Comparison of ENCODE assay signal across 8 cellular contexts in the genomic region with DNA sequence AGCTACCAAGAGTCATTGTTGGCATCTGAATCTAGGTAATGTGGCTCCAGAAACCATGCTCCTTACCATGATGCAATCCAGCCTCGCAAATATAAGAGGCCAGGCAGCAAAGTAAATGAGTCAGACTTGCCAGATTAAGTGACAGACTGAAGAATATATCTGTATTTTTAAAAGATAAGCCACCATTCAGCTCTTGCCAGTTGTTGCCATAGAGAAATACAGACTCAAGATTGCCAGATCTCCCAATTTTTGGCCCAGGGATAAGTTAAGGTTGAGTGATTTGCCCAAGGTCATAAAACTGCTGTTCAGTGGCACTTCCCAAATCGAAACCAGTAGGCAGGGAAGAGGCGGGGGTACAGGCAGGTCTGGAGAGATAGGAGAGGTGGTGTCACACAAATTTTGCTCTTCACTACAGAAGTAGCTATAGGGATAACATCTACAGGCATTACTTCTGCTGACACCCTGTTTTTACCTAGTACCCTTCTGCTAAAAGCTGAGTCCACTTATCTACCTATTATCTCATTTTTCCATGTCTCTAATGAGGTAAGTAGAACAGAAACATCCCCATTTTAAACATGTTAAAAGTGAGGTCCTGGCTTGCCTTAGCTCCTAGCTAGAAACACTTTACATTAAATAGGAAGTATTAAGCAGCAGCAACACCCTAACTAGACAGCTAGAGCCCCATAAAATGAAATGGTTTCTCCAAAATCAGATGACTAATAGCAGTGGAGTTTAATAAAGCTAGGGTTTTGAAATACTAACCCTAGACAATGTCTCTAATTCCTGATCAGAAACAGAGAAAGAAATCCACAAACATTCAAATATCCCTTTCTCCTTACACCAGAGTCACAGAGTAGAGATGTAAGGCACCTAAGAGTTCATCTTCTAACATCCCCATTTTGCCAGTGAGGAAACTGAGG. TPM values are rescaled to one million over a fixed set of nuclear protein-coding genes. Genes with fewer than 3 reads are reported as not detected.
A peak's percentile ranks its signal among the peaks of the same experiment; 100 is the strongest.
DNase-seq lines count a peak whose midpoint lies in the region; ATAC-seq and TF ChIP-seq lines count a peak whose summit lies in the region.

No MANE protein-coding gene starts in this region.

- H3K27me3 ChIP-seq in BE2C (no peaks in the 10 kb centered on the region), IMR-90 (ENCODE audit: control insufficient read depth, insufficient read depth, low read length) (no peaks in the 10 kb centered on the region), adrenal gland (no peaks in the 10 kb centered on the region), liver (ENCODE audit: control insufficient read depth in 4 of 4, insufficient read depth in 4 of 4, low read length in 3 of 4) (no peaks in the 10 kb centered on the region)

- H3K14ac ChIP-seq in IMR-90 (replicated peaks; ENCODE audit: low read depth, low read length): 0 out of 2 replicates have a peak overlapping the region, but pooled peaks have one; percentile 38

- no peak for TF ChIP-seq CTCF in BE2C (IDR thresholded peaks at IDR 0.05; ENCODE audit: low read depth, low read length)
- no peak for TF ChIP-seq CTCF in IMR-90 (conservative IDR thresholded peaks at IDR 0.05; ENCODE audit: low read depth, low read length)
- TF ChIP-seq CTCF in adrenal gland (IDR thresholded peaks at IDR 0.05): no peak
- no peak for TF ChIP-seq CTCF in liver (IDR thresholded peaks at IDR 0.05; ENCODE audit: low read depth, low read length, missing input control)

- H3K4me2 ChIP-seq in IMR-90 (ENCODE audit: low read depth, low read length): peak overlapping the region; percentile 76

- no peaks in the 10 kb centered on the region for H3K9me3 ChIP-seq in BE2C
- H3K9me3 ChIP-seq in IMR-90 (ENCODE audit: control insufficient read depth, insufficient read depth, low read length): no peaks in the 10 kb centered on the region
- H3K9me3 ChIP-seq in adrenal gland (replicated peaks in 1 of 3): no peaks in the 10 kb centered on the region
- no peaks in the 10 kb centered on the region for H3K9me3 ChIP-seq in liver (ENCODE audit: control insufficient read depth in 4 of 4, low read length in 3 of 4)

- no peak overlapping the region for H4K5ac ChIP-seq in IMR-90 (ENCODE audit: low read depth, low read length)

- H3K79me1 ChIP-seq in IMR-90 (ENCODE audit: low read depth in 1 of 2, low read length in 2 of 2): peaks cover 20 to 83% of the 10 kb centered on the region in 2 experiments

- H2BK20ac ChIP-seq in IMR-90 (ENCODE audit: low read depth, low read length): no peak overlapping the region

- CTCF ChIA-PET in IMR-90 (lab: Yijun Ruan, JAX): interaction anchor here (0.6 to 1.1 kb wide), 2 partner anchors 15 to 17 kb away, joined by 3 to 5 read pairs; no protein-coding TSS in a partner anchor

- peak overlapping the region; percentile 9; the same call in 1 of the 2 replicates for H2AK5ac ChIP-seq in IMR-90 (ENCODE audit: low read depth, low read length)

- dilution Hi-C loops in IMR-90 (cut with HindIII; ENCODE audit: low sequenced_read_pairs, unreplicated experiment): no loop called here

- H3K9me1 ChIP-seq in IMR-90 (ENCODE audit: insufficient read depth, low read length): peaks cover 15% of the 10 kb centered on the region

- in situ Hi-C loops in IMR-90 (cut with MboI; ENCODE audit: low sequenced_read_pairs): no loop called here

- H3K4ac ChIP-seq in IMR-90 (ENCODE audit: low read depth, low read length): peak overlapping the region; percentile 24; the same call in 1 of the 2 replicates

- no CpG with 5 or more reads among the region's 3 CpGs for WGBS in IMR-90 (ENCODE audit: extremely low coverage in 2 of 2, insufficient read length in 1 of 2), 2 experiments
- 17 to 37% (median 34%) methylated on average over 3 of the region's 3 CpGs for WGBS in adrenal gland, 4 donors
- 56% methylated on average over 3 of the region's 3 CpGs for whole genome bisulfite sequencing in liver

- no peak for TF ChIP-seq POLR2A in IMR-90 (IDR thresholded peaks at IDR 0.05; ENCODE audit: low read depth, low read length)
- TF ChIP-seq POLR2A in adrenal gland (IDR thresholded peaks at IDR 0.05): no peak

- BruUV-seq in IMR-90 (replicated peaks; lab: Mats Ljungman, UMichigan): no TSS peak

- POLR2A ChIA-PET in IMR-90 (lab: Charles Lee; ENCODE audit: unreplicated experiment): no interaction called here

- H3K18ac ChIP-seq in IMR-90 (ENCODE audit: low read depth, low read length): no peak overlapping the region

- no peak overlapping the region for H3K27ac ChIP-seq in IMR-90 (ENCODE audit: insufficient read depth, low read length)
- peak overlapping the region in 2 of 5 donors; percentile 11 to 64 for H3K27ac ChIP-seq in adrenal gland
- no peak overlapping the region for H3K27ac ChIP-seq in liver (ENCODE audit: low read depth in 1 of 2, low read length in 2 of 2)

- H3K4me1 ChIP-seq in BE2C: peaks cover 45% of the 10 kb centered on the region
- H3K4me1 ChIP-seq in IMR-90 (ENCODE audit: control insufficient read depth, insufficient read depth, low read length): peaks cover 13% of the 10 kb centered on the region
- peaks cover 25 to 71% of the 10 kb centered on the region in 2 donors for H3K4me1 ChIP-seq in adrenal gland (replicated peaks in 1 of 2)
- H3K4me1 ChIP-seq in liver (ENCODE audit: control insufficient read depth in 4 of 4, insufficient read depth in 4 of 4, low read length in 3 of 4): peaks cover 8 to 26% (median 13%) of the 10 kb centered on the region in 4 donors

- H2BK15ac ChIP-seq in IMR-90 (ENCODE audit: low read depth, low read length): no peak overlapping the region

- H3K36me3 ChIP-seq in BE2C (no peaks in the 10 kb centered on the region), IMR-90 (ENCODE audit: control insufficient read depth, insufficient read depth, low read length) (no peaks in the 10 kb centered on the region), adrenal gland (replicated peaks in 1 of 2) (no peaks in the 10 kb centered on the region), liver (ENCODE audit: control insufficient read depth in 4 of 4, insufficient read depth in 3 of 4, low read depth in 1 of 4, low read length in 3 of 4) (no peaks in the 10 kb centered on the region)

- H3K9ac ChIP-seq in IMR-90 (ENCODE audit: low read depth, low read length): no peak overlapping the region
- H3K9ac ChIP-seq in liver (ENCODE audit: low read depth in 1 of 2, low read length in 2 of 2): no peak overlapping the region

- H3K23ac ChIP-seq in IMR-90 (ENCODE audit: low read depth, low read length): no peak overlapping the region; the same call in 1 of the 2 replicates

- H3K56ac ChIP-seq in IMR-90 (ENCODE audit: extremely low read depth, insufficient read depth, low read length): no peak overlapping the region

- H3K4me3 ChIP-seq in BE2C (ENCODE audit: low read depth, low read length): peak overlapping the region; percentile 31
- H3K4me3 ChIP-seq in IMR-90 (ENCODE audit: insufficient read depth, low read depth, low read length): no peak overlapping the region
- no peak overlapping the region for H3K4me3 ChIP-seq in adrenal gland
- H3K4me3 ChIP-seq in liver (ENCODE audit: low read depth in 1 of 3, low read length in 3 of 3): no peak overlapping the region

- peaks cover 54% of the 10 kb centered on the region for H4K20me1 ChIP-seq in IMR-90 (ENCODE audit: insufficient read depth, low read length)

- peak; percentile 42; the same call in 1 of the 2 replicates for ATAC-seq in IMR-90 (ENCODE audit: low read depth)
- ATAC-seq in GM19351 (IDR thresholded peaks at IDR 0.05; ENCODE audit: unreplicated experiment): no peak
- no peak for ATAC-seq in HG02623 (IDR thresholded peaks at IDR 0.05; ENCODE audit: unreplicated experiment)
- ATAC-seq in HG02571 (IDR thresholded peaks at IDR 0.05; ENCODE audit: unreplicated experiment): no peak
- no peak for ATAC-seq in HG02798 (IDR thresholded peaks at IDR 0.05; ENCODE audit: poor library complexity, unreplicated experiment)

- H2AK9ac ChIP-seq in IMR-90 (replicated peaks; ENCODE audit: low read depth, low read length, poor library complexity): no peak overlapping the region

- no peak overlapping the region for H4K91ac ChIP-seq in IMR-90 (ENCODE audit: insufficient read depth, low read depth, low read length)

- intact Hi-C loops in IMR-90 (cut with micrococcal nuclease): no loop called here
- intact Hi-C loops in adrenal gland (cut with DNase I): no loop called here

- no peak for TF ChIP-seq RAD21 in IMR-90 (IDR thresholded peaks at IDR 0.05; ENCODE audit: low read length)
- no peak for TF ChIP-seq RAD21 in liver (IDR thresholded peaks at IDR 0.05)

- DNase-seq in BE2C (peak; percentile 77), IMR-90 (peak; percentile 78), adrenal gland (peak in 6 of 7 donors; percentile 47 to 73 (median 66))

- H2BK5ac ChIP-seq in IMR-90 (ENCODE audit: low read depth, low read length, poor library complexity, severe bottlenecking): no peak overlapping the region

- no peak overlapping the region for H2BK120ac ChIP-seq in IMR-90 (ENCODE audit: low read depth, low read length)

- peak overlapping the region in 1 of 2 experiments; percentile 41; a peak in 1 of 4 replicates for H4K8ac ChIP-seq in IMR-90 (ENCODE audit: low read depth in 2 of 2, low read length in 2 of 2)

- no peak overlapping the region for H2AFZ ChIP-seq in IMR-90 (replicated peaks; ENCODE audit: low read length, poor library complexity)

TF ChIP-seq in IMR-90, 13 proteins besides CTCF, POLR2A, EP300 and RAD21 (continues in another document):
- TF ChIP-seq CEBPB (IDR thresholded peaks at IDR 0.05; ENCODE audit: low read depth, low read length) (peak; percentile 98), FOS (IDR thresholded peaks at IDR 0.05; ENCODE audit: low read depth, low read length) (peak; percentile 53; the same call in 1 of the 2 replicates)

TF ChIP-seq in liver, 16 proteins besides CTCF, POLR2A, EP300 and RAD21 (continues in another document):
- TF ChIP-seq, protein P1, sequence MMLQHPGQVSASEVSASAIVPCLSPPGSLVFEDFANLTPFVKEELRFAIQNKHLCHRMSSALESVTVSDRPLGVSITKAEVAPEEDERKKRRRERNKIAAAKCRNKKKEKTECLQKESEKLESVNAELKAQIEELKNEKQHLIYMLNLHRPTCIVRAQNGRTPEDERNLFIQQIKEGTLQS (IDR thresholded peaks at IDR 0.05): peak; percentile 53

RNA-seq across cellular contexts. Expression of a gene that starts 19.5 kb away (rescaled TPM):
- 41.7 TPM for polyA plus RNA-seq in BE2C (2012; ENCODE audit: insufficient read depth, insufficient read length, low read depth)
- total RNA-seq in IMR-90 (2012; rRNA removed) (12.2 and 17.6 TPM in 2 replicates), adrenal gland (10 to 100 TPM; 19.9 to 48.0 (median 38.0) TPM), liver (10 to 100 TPM; 12.9 to 18.1 TPM)
- polyA plus RNA-seq in IMR-90 (2012; rRNA removed) (29.9 and 30.4 TPM in 2 replicates), adrenal gland (10 to 100 TPM; 27.9 to 38.2 (median 34.1) TPM), liver (10 to 100 TPM; 13.8 to 15.2 TPM)
- 21.1 and 22.7 TPM in 2 replicates for polyA plus RNA-seq in IMR-90 (2012; cell fraction: cytosol; rRNA removed)
- polyA plus RNA-seq in IMR-90 (2012; cell fraction: nucleus; rRNA removed; ENCODE audit: low replicate concordance): 90.6 and 91.2 TPM in 2 replicates

RNA-seq across cellular contexts. Expression of a gene that starts 57.8 kb away (rescaled TPM):
- 22.3 TPM for polyA plus RNA-seq in BE2C (2012; ENCODE audit: insufficient read depth, insufficient read length, low read depth)
- 12.8 and 13.3 TPM in 2 replicates for total RNA-seq in IMR-90 (2012; rRNA removed)
- 9.0 and 11.0 TPM in 2 replicates for polyA plus RNA-seq in IMR-90 (2012; rRNA removed)
- polyA plus RNA-seq in IMR-90 (2012; cell fraction: cytosol; rRNA removed): 4.3 and 5.3 TPM in 2 replicates
- polyA plus RNA-seq in IMR-90 (2012; cell fraction: nucleus; rRNA removed; ENCODE audit: low replicate concordance): 4.1 and 11.0 TPM in 2 replicates
- 10 to 100 TPM; 11.2 to 23.0 (median 16.7) TPM for total RNA-seq in adrenal gland
- polyA plus RNA-seq in adrenal gland: 10 to 100 TPM in 1 of 3 donors, 1 to 10 TPM in 2; 6.4 to 13.0 (median 9.0) TPM
- 1 to 10 TPM; 5.3 to 8.8 TPM for total RNA-seq in liver
- 1 to 10 TPM; 4.7 to 4.8 TPM for polyA plus RNA-seq in liver
